ENCODE assay signal across 20 cellular contexts in genomic region chr1:37699147-37699546, GRCh38. TPM values are rescaled to one million over a fixed set of nuclear protein-coding genes. Genes with fewer than 3 reads are reported as not detected.
DNase-seq lines count a peak whose midpoint lies in the region; ATAC-seq and TF ChIP-seq lines count a peak whose summit lies in the region.
"Had no signal": no experiment of that assay in that cellular context is flagged by ENCODE, and none has a peak within 500 bp of the region (broad histone marks: within the 10 kb centered on the region; RNA-seq: fewer than 3 reads in every experiment).

No MANE protein-coding gene starts in this region.

- DNase-seq in activated naive CD4-positive, alpha-beta T cell treated with anti-CD3 and anti-CD28 coated beads, Interleukin-2, amount 10 ng/mL, durations not matched to agents 7 days and 5 days: no peak
- no peak for DNase-seq in activated naive CD4-positive, alpha-beta T cell treated with Interleukin-2 at 50 U/mL for 16 hours
- no peak for DNase-seq in activated naive CD4-positive, alpha-beta T cell treated with anti-CD3 and anti-CD28 coated beads, Interleukin-2, amount 50 U/mL, for 72 hours (ENCODE audit: low spot score in 2 of 2)
- DNase-seq in posterior vena cava (ENCODE audit: low spot score): peak; percentile 22
- no peak for DNase-seq in activated gamma-delta T cell treated with Interleukin-2 at 50 U/mL for 16 hours
- no peak for DNase-seq in H4 (ENCODE audit: low spot score)
- DNase-seq: ACHN, DMS 273 treated with DMSO at 0.1 percent for 48 hours, H7, NCI-H1092 treated with DMSO at 0.1 percent for 48 hours, NCI-H1694, NCI-H2107, NCI-H226, NCI-H526 treated with DMSO at 0.1 percent for 48 hours had no signal

- H3K27ac ChIP-seq in HEK293 (ENCODE audit: extremely low read depth, low read depth, low read length): no peak overlapping the region
- H3K27ac ChIP-seq: KMS-11, RWPE1 had no signal

- H3K36me3 Mint-ChIP-seq in activated naive CD4-positive, alpha-beta T cell treated with anti-CD3 and anti-CD28 coated beads, Interleukin-2, amount 10 ng/mL, durations not matched to agents 7 days and 5 days: peaks cover 69% of the 10 kb centered on the region
- H3K36me3 Mint-ChIP-seq in activated naive CD4-positive, alpha-beta T cell treated with anti-CD3 and anti-CD28 coated beads, Interleukin-2, amount 50 U/mL, for 72 hours: peaks cover 14 to 49% of the 10 kb centered on the region in 2 donors

- peak overlapping the region; percentile 42 for H3K27ac Mint-ChIP-seq in activated naive CD4-positive, alpha-beta T cell treated with anti-CD3 and anti-CD28 coated beads, Interleukin-2, amount 10 ng/mL, durations not matched to agents 7 days and 5 days
- H3K27ac Mint-ChIP-seq in activated naive CD4-positive, alpha-beta T cell treated with anti-CD3 and anti-CD28 coated beads, Interleukin-2, amount 50 U/mL, for 72 hours: peak overlapping the region; percentile 59 to 85
- H3K27ac Mint-ChIP-seq: B cell had no signal

- no peak for TF ChIP-seq CTCF in HEK293 (tag by site-specific recombination; IDR thresholded peaks at IDR 0.05)

- no peaks in the 10 kb centered on the region for H3K9me3 Mint-ChIP-seq in activated naive CD4-positive, alpha-beta T cell treated with anti-CD3 and anti-CD28 coated beads, Interleukin-2, amount 10 ng/mL, durations not matched to agents 7 days and 5 days
- H3K9me3 Mint-ChIP-seq in activated naive CD4-positive, alpha-beta T cell treated with anti-CD3 and anti-CD28 coated beads, Interleukin-2, amount 50 U/mL, for 72 hours: no peaks in the 10 kb centered on the region

- CTCF ChIA-PET in activated naive CD4-positive, alpha-beta T cell treated with anti-CD3 and anti-CD28 coated beads, Interleukin-2, amount 10 ng/mL, durations not matched to agents 7 days and 5 days (lab: Charles Lee): no interaction called here
- CTCF ChIA-PET in HEK293 (lab: Yijun Ruan, JAX): interaction anchor here (1.4 kb wide), 1 partner anchor 96 kb away, joined by 3 read pairs; no protein-coding TSS in a partner anchor

- peaks cover 23% of the 10 kb centered on the region for H3K4me1 Mint-ChIP-seq in activated naive CD4-positive, alpha-beta T cell treated with anti-CD3 and anti-CD28 coated beads, Interleukin-2, amount 10 ng/mL, durations not matched to agents 7 days and 5 days
- H3K4me1 Mint-ChIP-seq: B cell had no signal

- intact Hi-C loops in posterior vena cava (cut with DNase I): no loop called here

- H3K9me3 ChIP-seq in HEK293 (ENCODE audit: control insufficient read depth, insufficient read depth, low read depth, low read length): no peaks in the 10 kb centered on the region

- no peak overlapping the region for H3K4me3 Mint-ChIP-seq in activated naive CD4-positive, alpha-beta T cell treated with anti-CD3 and anti-CD28 coated beads, Interleukin-2, amount 10 ng/mL, durations not matched to agents 7 days and 5 days
- H3K4me3 Mint-ChIP-seq: B cell had no signal

- POLR2A ChIA-PET in HEK293 (lab: Yijun Ruan, JAX): interaction anchor here (1.0 to 1.2 kb wide), 2 partner anchors 8 to 12 kb away, joined by 3 to 4 read pairs; a partner anchor contains a TSS

- peaks cover 61 to 96% of the 10 kb centered on the region in 2 experiments for H3K36me3 ChIP-seq in HEK293 (ENCODE audit: control insufficient read depth in 2 of 2, insufficient read depth in 1 of 2, low read length in 2 of 2)

- ATAC-seq in activated naive CD4-positive, alpha-beta T cell treated with anti-CD3 and anti-CD28 coated beads, Interleukin-2, amount 50 U/mL, for 72 hours: peak in 1 of 2 donors; percentile 35
- ATAC-seq in GM21737 (IDR thresholded peaks at IDR 0.05; ENCODE audit: unreplicated experiment): no peak
- ATAC-seq: HepG2 had no signal

- no peaks in the 10 kb centered on the region for H3K4me1 ChIP-seq in HEK293 (ENCODE audit: control insufficient read depth, insufficient read depth, low read length)

- no peaks in the 10 kb centered on the region for H3K27me3 Mint-ChIP-seq in activated naive CD4-positive, alpha-beta T cell treated with anti-CD3 and anti-CD28 coated beads, Interleukin-2, amount 10 ng/mL, durations not matched to agents 7 days and 5 days
- H3K27me3 Mint-ChIP-seq: B cell had no signal

- H3K4me3 ChIP-seq in HEK293 (ENCODE audit: low read depth, low read length): no peak overlapping the region

TF ChIP-seq in HEK293, 187 proteins besides CTCF, POLR2A, EP300 and RAD21:
- TF ChIP-seq ZNF174 (tag by site-specific recombination; IDR thresholded peaks at IDR 0.05) (no peak), PRDM1 (tag by site-specific recombination; IDR thresholded peaks at IDR 0.05) (peak; percentile 74)

RNA-seq across cellular contexts. Expression of gene CDCA8, which starts 6.8 kb away (rescaled TPM):
- total RNA-seq in activated naive CD4-positive, alpha-beta T cell treated with anti-CD3 and anti-CD28 coated beads, Interleukin-2, amount 50 U/mL, for 72 hours: 10 to 100 TPM; 60.7 to 82.2 TPM
- under 1 TPM; 0.42 to 0.48 TPM for total RNA-seq in posterior vena cava
- 12.4 and 28.5 TPM in 2 replicates for total RNA-seq in H4 (2014; rRNA removed; shearing (Covaris generic))
